Comparison of ENCODE assay signal across 19 cellular contexts in genomic region chr17:82685291-82685690, GRCh38. TPM values are rescaled to one million over a fixed set of nuclear protein-coding genes. Genes with fewer than 3 reads are reported as not detected.
DNase-seq lines count a peak whose midpoint lies in the region; ATAC-seq, FAIRE-seq and TF ChIP-seq lines count a peak whose summit lies in the region.
"Had no signal": no experiment of that assay in that cellular context is flagged by ENCODE, and none has a peak within 500 bp of the region (broad histone marks: within the 10 kb centered on the region; RNA-seq: fewer than 3 reads in every experiment).

No MANE protein-coding gene starts in this region.

- H3K27ac ChIP-seq in A549 = peak overlapping the region; percentile 60 to 77
- H3K27ac ChIP-seq in cingulate gyrus (ENCODE audit: low read depth, low read length) = peak overlapping the region; percentile 54
- H3K27ac ChIP-seq in right lobe of liver = peak overlapping the region in 2 of 3 donors; percentile 47 to 75
- peak overlapping the region; percentile 59 to 89 (median 83) for H3K27ac ChIP-seq in stomach
- H3K27ac ChIP-seq: GM23248 had no signal

- ATAC-seq in A549 = no peak
- ATAC-seq in right lobe of liver = no peak
- ATAC-seq in GM18868 (IDR thresholded peaks at IDR 0.05; ENCODE audit: unreplicated experiment) = no peak
- ATAC-seq in GM18909 (IDR thresholded peaks at IDR 0.05; ENCODE audit: poor library complexity, unreplicated experiment) = no peak
- ATAC-seq: Panc1, Right ventricle myocardium inferior had no signal

- H3K36me3 ChIP-seq in right lobe of liver (no peaks in the 10 kb centered on the region), stomach (peaks cover 0 to 8% (median 3%) of the 10 kb centered on the region in 4 donors)
- H3K36me3 ChIP-seq: MG63 had no signal

- POLR2A ChIA-PET in A549 (lab: Yijun Ruan, JAX) = no interaction called here

- H3K4me3 ChIP-seq in A549 = no peak overlapping the region
- no peak overlapping the region for H3K4me3 ChIP-seq in right lobe of liver
- H3K4me3 ChIP-seq in stomach = no peak overlapping the region
- H3K4me3 ChIP-seq: GM23248, MG63 had no signal

- CTCF ChIA-PET in A549 (lab: Yijun Ruan, JAX) = interaction anchor here (0.9 to 7.7 kb wide), 5 partner anchors 8 to 190 kb away, joined by 3 to 62 read pairs (median 3); partner anchors contain the start of gene FN3K

- TF ChIP-seq CTCF in A549 (IDR thresholded peaks at IDR 0.05) (no peak), right lobe of liver (IDR thresholded peaks at IDR 0.05) (no peak), stomach (IDR thresholded peaks at IDR 0.05) (no peak)

- TF ChIP-seq EP300 in A549 (IDR thresholded peaks at IDR 0.05) = no peak
- TF ChIP-seq EP300 in stomach (IDR thresholded peaks at IDR 0.05) = no peak

- H3K9me3 ChIP-seq in A549 (peaks cover 19% of the 10 kb centered on the region), right lobe of liver (no peaks in the 10 kb centered on the region), stomach (peaks cover 0 to 8% (median 6%) of the 10 kb centered on the region in 4 donors)

- H3K27me3 ChIP-seq in right lobe of liver (no peaks in the 10 kb centered on the region), stomach (no peaks in the 10 kb centered on the region)
- H3K27me3 ChIP-seq: MG63 had no signal

- FAIRE-seq in A549 (lab: Jason Lieb, UNC) (no peak), GM19239 (lab: Jason Lieb, UNC) (no peak)
- FAIRE-seq: A204.1 had no signal

- intact Hi-C loops in right lobe of liver (cut with DNase I) (no loop called here), stomach (cut with DNase I; ENCODE audit: low total_unique reads) (no loop called here)

- H3K4me2 ChIP-seq in A549 = no peak overlapping the region

- TF ChIP-seq POLR2A in A549 (IDR thresholded peaks at IDR 0.05; ENCODE audit: low read length) (no peak), right lobe of liver (IDR thresholded peaks at IDR 0.05) (no peak), stomach (IDR thresholded peaks at IDR 0.05) (no peak)

- H3K4me1 ChIP-seq in A549 (peaks cover 41% of the 10 kb centered on the region), right lobe of liver (peaks cover 0 to 23% (median 6%) of the 10 kb centered on the region in 4 donors), stomach (peaks cover 11 to 39% (median 27%) of the 10 kb centered on the region in 4 donors)

- DNase-seq in A549 (ENCODE audit: low read depth in 1 of 2, low spot score in 1 of 2) = no peak
- DNase-seq in right lobe of liver = no peak
- no peak for DNase-seq in stomach
- DNase-seq in GM19239 (ENCODE audit: insufficient read length, low spot score) = no peak
- no peak for DNase-seq in OCI-M2 (lab: John Stamatoyannopoulos, UW; ENCODE audit: unreplicated experiment)
- DNase-seq: C1 segment of cervical spinal cord, DMS153, EL, GM23248, MG63, NCI-H1092 treated with DMSO at 0.1 percent for 48 hours, NCI-H510A treated with DMSO at 0.1 percent for 48 hours, NCI-H82 had no signal

- WGBS in A549 (ENCODE audit: missing lambda C conversion rate) = 94% methylated on average over 12 of the region's 12 CpGs
- 94% methylated on average over 3 of the region's 12 CpGs for WGBS in right lobe of liver (ENCODE audit: insufficient coverage, low coverage, low lambda C conversion rate, missing lambda C conversion rate)
- 90 to 96% (median 95%) methylated on average over 12 of the region's 12 CpGs for WGBS in stomach, 5 donors

- no peak for TF ChIP-seq RAD21 in A549 (conservative IDR thresholded peaks at IDR 0.05 in 1 of 2, IDR thresholded peaks at IDR 0.05 in 1 of 2)

TF ChIP-seq in A549, 52 proteins besides CTCF, POLR2A, EP300 and RAD21 (continues in another document):
- no peak for TF ChIP-seq TP53 (CRISPR knock-in tag; IDR thresholded peaks at IDR 0.05)
- TF ChIP-seq RARB (CRISPR knock-in tag; IDR thresholded peaks at IDR 0.05) = no peak
- no peak for TF ChIP-seq MAFK (IDR thresholded peaks at IDR 0.05; ENCODE audit: partially characterized antibody)
- TF ChIP-seq FOXS1 (CRISPR knock-in tag; IDR thresholded peaks at IDR 0.05) = no peak
- no peak for TF ChIP-seq HES2 (IDR thresholded peaks at IDR 0.05)
- no peak for TF ChIP-seq EHF (CRISPR knock-in tag; IDR thresholded peaks at IDR 0.05)
- no peak for TF ChIP-seq REST (IDR thresholded peaks at IDR 0.05)
- no peak for TF ChIP-seq HDAC2 (IDR thresholded peaks at IDR 0.05)
- no peak for TF ChIP-seq HOXA7 (CRISPR knock-in tag; IDR thresholded peaks at IDR 0.05)
- TF ChIP-seq JUN (IDR thresholded peaks at IDR 0.05) = no peak
- no peak for TF ChIP-seq E2F6 (IDR thresholded peaks at IDR 0.05; ENCODE audit: borderline replicate concordance, low read depth)
- no peak for TF ChIP-seq MAX (IDR thresholded peaks at IDR 0.05)

RNA-seq across cellular contexts. Expression of gene RAB40B, which starts 13.2 kb away (rescaled TPM):
- polyA plus RNA-seq in A549 (2011; rRNA removed) (5.6 and 5.8 TPM in 2 replicates), A549 (2017; fragmentation: RNase III; extraction: RNeasy Plus Mini Kit Qiagen cat#74134 plus additional on column Dnase treatment) (6.1 to 9.9 TPM (median 9.4 TPM) in 3 replicates), stomach (10 to 100 TPM; 13.5 to 25.7 (median 17.7) TPM)
- polyA plus RNA-seq in A549 (2012; cell fraction: cytosol; rRNA removed) = 16.0 and 21.6 TPM in 2 replicates
- 20.0 and 20.9 TPM in 2 replicates for polyA plus RNA-seq in A549 (2012; cell fraction: nucleus; rRNA removed)
- polyA minus RNA-seq in A549 (2011; rRNA and poly(A)+ RNA removed) = 1.7 and 2.5 TPM in 2 replicates
- total RNA-seq in right lobe of liver (10 to 100 TPM in 3 of 6 experiments, 1 to 10 TPM in 3; 3.7 to 12.5 (median 9.3) TPM), stomach (100 to 1,000 TPM in 2 of 5 donors, 10 to 100 TPM in 2, 1 to 10 TPM in 1; 7.6 to 133 (median 36.4) TPM)

RNA-seq across cellular contexts. Expression of gene FN3KRP, which starts 31.2 kb away (rescaled TPM):
- polyA plus RNA-seq in A549 (2011; rRNA removed) = 41.1 and 41.7 TPM in 2 replicates
- polyA plus RNA-seq in A549 (2012; cell fraction: cytosol; rRNA removed) = 56.0 and 57.0 TPM in 2 replicates
- polyA plus RNA-seq in A549 (2012; cell fraction: nucleus; rRNA removed) = 45.7 and 54.9 TPM in 2 replicates
- 60.2 to 62.8 TPM (median 62.4 TPM) in 3 replicates for polyA plus RNA-seq in A549 (2017; fragmentation: RNase III; extraction: RNeasy Plus Mini Kit Qiagen cat#74134 plus additional on column Dnase treatment)
- polyA minus RNA-seq in A549 (2011; rRNA and poly(A)+ RNA removed) = 24.6 and 24.9 TPM in 2 replicates
- 10 to 100 TPM in 4 of 6 experiments, 1 to 10 TPM in 2; 7.6 to 24.8 (median 14.3) TPM for total RNA-seq in right lobe of liver
- total RNA-seq in stomach = 10 to 100 TPM in 4 of 5 donors, 1 to 10 TPM in 1; 1.2 to 50.7 (median 17.5) TPM
- 10 to 100 TPM; 20.0 to 28.2 (median 26.9) TPM for polyA plus RNA-seq in stomach

RNA-seq across cellular contexts. Expression of gene WDR45B, which starts 37.0 kb away (rescaled TPM):
- polyA plus RNA-seq in A549 (2011; rRNA removed) = 124 and 138 TPM in 2 replicates
- polyA plus RNA-seq in A549 (2012; cell fraction: cytosol; rRNA removed) = 98.5 and 120 TPM in 2 replicates
- polyA plus RNA-seq in A549 (2012; cell fraction: nucleus; rRNA removed) = 88.3 and 111 TPM in 2 replicates
- polyA plus RNA-seq in A549 (2017; fragmentation: RNase III; extraction: RNeasy Plus Mini Kit Qiagen cat#74134 plus additional on column Dnase treatment) = 88.2 to 94.0 TPM (median 89.6 TPM) in 3 replicates
- 69.5 and 82.7 TPM in 2 replicates for polyA minus RNA-seq in A549 (2011; rRNA and poly(A)+ RNA removed)
- total RNA-seq in right lobe of liver = 10 to 100 TPM; 27.7 to 40.7 (median 31.6) TPM
- total RNA-seq in stomach = 100 to 1,000 TPM in 2 of 5 donors, 10 to 100 TPM in 3; 75.3 to 108 (median 92.9) TPM
- polyA plus RNA-seq in stomach = 10 to 100 TPM; 62.8 to 70.7 (median 62.9) TPM

RNA-seq across cellular contexts. Expression of gene FN3K, which starts 50.1 kb away (rescaled TPM):
- polyA plus RNA-seq in A549 (2011; rRNA removed) (1.3 and 1.7 TPM in 2 replicates), A549 (2017; fragmentation: RNase III; extraction: RNeasy Plus Mini Kit Qiagen cat#74134 plus additional on column Dnase treatment) (7.7 to 13.2 TPM (median 11.9 TPM) in 3 replicates), stomach (10 to 100 TPM; 13.0 to 18.5 (median 16.4) TPM)
- 3.8 and 4.7 TPM in 2 replicates for polyA plus RNA-seq in A549 (2012; cell fraction: cytosol; rRNA removed)
- polyA plus RNA-seq in A549 (2012; cell fraction: nucleus; rRNA removed) = 6.9 and 7.5 TPM in 2 replicates
- polyA minus RNA-seq in A549 (2011; rRNA and poly(A)+ RNA removed) = 2.8 and 3.6 TPM in 2 replicates
- total RNA-seq in right lobe of liver (10 to 100 TPM; 29.6 to 61.6 (median 45.5) TPM), stomach (10 to 100 TPM; 13.6 to 59.5 (median 16.5) TPM)
